ENCODE assay signal across 13 cellular contexts in genomic region chr16:57630402-57630787, GRCh38. TPM values are rescaled to one million over a fixed set of nuclear protein-coding genes. Genes with fewer than 3 reads are reported as not detected.
A peak's percentile ranks its signal among the peaks of the same experiment; 100 is the strongest.
DNase-seq lines count a peak whose midpoint lies in the region; ATAC-seq and TF ChIP-seq lines count a peak whose summit lies in the region.
"Had no signal": no experiment of that assay in that cellular context is flagged by ENCODE, and none has a peak within 500 bp of the region (broad histone marks: within the 10 kb centered on the region; RNA-seq: fewer than 3 reads in every experiment).

No MANE protein-coding gene starts in this region.

- H2AFZ ChIP-seq in H9 (ENCODE audit: low read length): no peak overlapping the region

- H3K18ac ChIP-seq in H9 (ENCODE audit: insufficient read length, low read depth, low read length): no peak overlapping the region

- no peak for DNase-seq in H9
- peak; percentile 27 for DNase-seq in kidney tubule cell (ENCODE audit: low spot score)
- DNase-seq in suprapubic skin (ENCODE audit: low spot score in 2 of 2): no peak
- no peak for DNase-seq in SHP77 treated with DMSO at 0.1 percent for 48 hours (lab: John Stamatoyannopoulos, UW)
- no peak for DNase-seq in left lobe of liver (ENCODE audit: low spot score)
- DNase-seq: CD4-positive, alpha-beta T cell; cortex of kidney; MV-4-11; WERI-Rb-1 had no signal

- H3K23me2 ChIP-seq in H9 (ENCODE audit: insufficient read length, low read depth, low read length, poor library complexity, severe bottlenecking): peaks cover 3% of the 10 kb centered on the region

- H3T11ph ChIP-seq in H9 (ENCODE audit: low read length): no peak overlapping the region

- H4K20me1 ChIP-seq in H9 (ENCODE audit: control insufficient read depth, insufficient read depth, insufficient read length): peaks cover 3% of the 10 kb centered on the region

- H3K79me1 ChIP-seq in H9 (ENCODE audit: insufficient read depth, low read depth, low read length, poor library complexity, severe bottlenecking): no peaks in the 10 kb centered on the region

- ATAC-seq in HG03520 (IDR thresholded peaks at IDR 0.05; ENCODE audit: unreplicated experiment): no peak
- ATAC-seq in left lobe of liver: no peak

- TF ChIP-seq EP300 in suprapubic skin (IDR thresholded peaks at IDR 0.05): no peak

- H3K79me2 ChIP-seq in H9 (ENCODE audit: insufficient read depth, low read length): no peaks in the 10 kb centered on the region

- no peak overlapping the region for H3K4me2 ChIP-seq in H9 (ENCODE audit: insufficient read depth, insufficient read length, low read length)

- H2BK120ac ChIP-seq in H9 (ENCODE audit: low read depth, low read length, poor library complexity, severe bottlenecking): no peak overlapping the region

- no peak overlapping the region for H2BK12ac ChIP-seq in H9 (ENCODE audit: insufficient read length, low read depth, low read length)

- H3K27ac ChIP-seq in H9 (ENCODE audit: insufficient read length, low read depth, low read length) (no peak overlapping the region), angular gyrus (ENCODE audit: low read depth, low read length) (peak overlapping the region; percentile 20), suprapubic skin (peak overlapping the region; percentile 62)
- H3K27ac ChIP-seq: WERI-Rb-1 had no signal

- H3K27me3 ChIP-seq in H9 (ENCODE audit: insufficient read depth, low read length) (no peaks in the 10 kb centered on the region; the same call in 1 of the 2 replicates), suprapubic skin (peaks cover 7% of the 10 kb centered on the region)

- H2BK20ac ChIP-seq in H9 (ENCODE audit: low read depth, low read length, poor library complexity, severe bottlenecking): no peak overlapping the region

- no peaks in the 10 kb centered on the region for H3K9me3 ChIP-seq in H9 (ENCODE audit: control insufficient read depth, low read depth, low read length)
- no peaks in the 10 kb centered on the region for H3K9me3 ChIP-seq in suprapubic skin

- TF ChIP-seq CTCF in H9 (conservative IDR thresholded peaks at IDR 0.05) (no peak), suprapubic skin (IDR thresholded peaks at IDR 0.05) (no peak)

- no peak overlapping the region for H2BK15ac ChIP-seq in H9 (ENCODE audit: low read depth, low read length)

- H4K5ac ChIP-seq in H9 (ENCODE audit: insufficient read length, low read depth, low read length): no peak overlapping the region

- no peak overlapping the region for H3K14ac ChIP-seq in H9 (ENCODE audit: insufficient read depth, low read length)

- no peak for TF ChIP-seq POLR2A in suprapubic skin (IDR thresholded peaks at IDR 0.05)

- no CpG with 5 or more reads among the region's 10 CpGs for WGBS in H9 (ENCODE audit: extremely low coverage, insufficient read length, low lambda C conversion rate)
- WGBS in suprapubic skin: 64% methylated on average over 10 of the region's 10 CpGs

- no peak overlapping the region for H2BK5ac ChIP-seq in H9 (ENCODE audit: insufficient read length, low read length)

- H3K4me1 ChIP-seq in H9 (ENCODE audit: insufficient read depth, low read length) (no peaks in the 10 kb centered on the region; the same call in 1 of the 2 replicates), suprapubic skin (peaks cover 81% of the 10 kb centered on the region)

- peaks cover 12% of the 10 kb centered on the region for H3K27me3 Mint-ChIP-seq in H9 (ENCODE audit: low read depth)

- peak overlapping the region; percentile 38 for H3K4me3 ChIP-seq in suprapubic skin

- H3K23ac ChIP-seq in H9 (ENCODE audit: insufficient read length, low read depth, low read length): no peak overlapping the region

- H4K91ac ChIP-seq in H9 (ENCODE audit: insufficient read length, low read depth, low read length): no peak overlapping the region

- H3K4me1 Mint-ChIP-seq in H9: peaks cover 22 to 39% of the 10 kb centered on the region in 2 experiments

- H3K36me3 Mint-ChIP-seq in H9 (ENCODE audit: insufficient read depth in 1 of 3, low read depth in 3 of 3): no peaks in the 10 kb centered on the region; a peak in 1 of 7 replicates
- H3K36me3 Mint-ChIP-seq: mesothelial cell of epicardium had no signal

- no peak overlapping the region for H3K4ac ChIP-seq in H9 (ENCODE audit: low read depth, low read length)

- peaks cover 0 to 3% of the 10 kb centered on the region in 2 experiments; a peak in 2 of 5 replicates for H3K9me3 Mint-ChIP-seq in H9
- H3K9me3 Mint-ChIP-seq: CD4-positive, alpha-beta T cell; mesothelial cell of epicardium had no signal

- H3K27ac Mint-ChIP-seq in H9: 0 out of 7 replicates have a peak overlapping the region, but pooled peaks of 2 of the 3 experiments have one; percentile 8 to 10
- H3K27ac Mint-ChIP-seq: CD4-positive, alpha-beta T cell had no signal

- no peaks in the 10 kb centered on the region for H3K36me3 ChIP-seq in suprapubic skin
- H3K36me3 ChIP-seq: WERI-Rb-1 had no signal

- H4K8ac ChIP-seq in H9 (replicated peaks; ENCODE audit: insufficient read length, low read depth, low read length): no peak overlapping the region

- H3K56ac ChIP-seq in H9 (ENCODE audit: insufficient read length, low read depth, low read length): no peak overlapping the region

- no peak overlapping the region for H3K4me3 Mint-ChIP-seq in H9
- H3K4me3 Mint-ChIP-seq: CD4-positive, alpha-beta T cell; mesothelial cell of epicardium had no signal

- H3K9ac ChIP-seq in H9 (ENCODE audit: extremely low read depth, insufficient read length, low read length): no peak overlapping the region

- H2AK5ac ChIP-seq in H9 (ENCODE audit: insufficient read length, low read length): no peak overlapping the region

RNA-seq across cellular contexts. Expression of gene ADGRG1, which starts 2.0 kb away (rescaled TPM):
- total RNA-seq in H9 (2021) (0.57 and 1.1 TPM in 2 replicates), suprapubic skin (100 to 1,000 TPM; 107 to 202 (median 139) TPM), left lobe of liver (5.1 TPM)

RNA-seq across cellular contexts. Expression of gene ADGRG3, which starts 37.7 kb away (rescaled TPM):
- total RNA-seq in H9 (2021): 0.46 and 0.64 TPM in 2 replicates
- 1 to 10 TPM in 2 of 4 donors, under 1 TPM in 1, not detected in 1; 0.32 to 2.0 (median 2.0) TPM for total RNA-seq in suprapubic skin
- 0.43 TPM for total RNA-seq in left lobe of liver
- total RNA-seq: mesothelial cell of epicardium, osteoblast had no signal

Comparison
In these comparisons a context has a peak if more than half of its experiments do, and no peak if none do; other contexts are left out.
1. RNA of gene ADGRG1, which starts 2.0 kb away (total RNA-seq): 107 to 202 TPM in suprapubic skin; 5.1 TPM in left lobe of liver (single experiment) and 0.57 to 1.1 TPM in H9; every median in the first group is over 10 times any median in the second.